Comparison of ENCODE assay signal across 20 cellular contexts in the genomic region with DNA sequence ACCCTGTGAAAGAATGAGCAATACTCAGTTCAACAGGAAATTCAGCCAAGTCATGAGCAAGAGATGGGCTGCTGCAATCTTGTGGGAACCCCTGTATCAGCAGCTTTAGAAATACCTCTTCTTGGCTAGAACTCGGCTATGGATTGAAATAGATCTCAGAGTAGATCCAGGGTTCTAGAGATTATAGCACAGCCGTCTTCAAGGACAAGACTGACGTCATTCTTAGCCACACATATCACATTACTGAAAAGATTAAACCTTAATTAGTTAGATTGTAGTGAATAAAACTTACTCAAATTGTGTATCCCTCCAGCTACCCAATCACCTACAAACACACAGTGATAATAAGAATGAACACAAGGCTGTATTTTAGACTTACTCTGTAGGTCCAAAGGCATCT.
DNase-seq lines count a peak whose midpoint lies in the region; ATAC-seq and TF ChIP-seq lines count a peak whose summit lies in the region.
"Had no signal": no experiment of that assay in that cellular context is flagged by ENCODE, and none has a peak within 500 bp of the region (broad histone marks: within the 10 kb centered on the region; RNA-seq: fewer than 3 reads in every experiment).

No MANE protein-coding gene starts in this region.

- no peak for ATAC-seq in GM23338
- ATAC-seq: K562 had no signal

- H3K4me1 ChIP-seq in GM23338 (ENCODE audit: insufficient read depth) = no peaks in the 10 kb centered on the region
- H3K4me1 ChIP-seq in testis = no peaks in the 10 kb centered on the region
- H3K4me1 ChIP-seq: BE2C had no signal

- no peaks in the 10 kb centered on the region; the same call in 2 of the 3 replicates for H3K36me3 Mint-ChIP-seq in GM23338 (ENCODE audit: low read depth)
- H3K36me3 Mint-ChIP-seq: CD4-positive, CD25-positive, alpha-beta regulatory T cell; CD8-positive, alpha-beta memory T cell had no signal

- 45 to 48% methylated on average over 3 of the region's 3 CpGs for WGBS in testis, 2 donors

- 0 out of 2 replicates have a peak overlapping the region, but pooled peaks have one; percentile 28 for H2AFZ ChIP-seq in GM23338

- H3K4me3 ChIP-seq in GM23338 (no peak overlapping the region), epithelial cell of esophagus (ENCODE audit: low read length) (no peak overlapping the region), testis (no peak overlapping the region)
- H3K4me3 ChIP-seq: K562 had no signal

- H3K27me3 ChIP-seq in GM23338 (ENCODE audit: insufficient read depth) (no peaks in the 10 kb centered on the region), testis (no peaks in the 10 kb centered on the region)
- H3K27me3 ChIP-seq: BE2C had no signal

- H4K20me1 ChIP-seq in GM23338 (replicated peaks; ENCODE audit: insufficient read depth) = no peaks in the 10 kb centered on the region

- H3K9me3 Mint-ChIP-seq in GM23338 = no peaks in the 10 kb centered on the region
- H3K9me3 Mint-ChIP-seq: HFFc6 had no signal

- no peak overlapping the region for H3K27ac ChIP-seq in GM23338 (ENCODE audit: low read depth)
- peak overlapping the region; percentile 59 to 70 for H3K27ac ChIP-seq in testis

- no peaks in the 10 kb centered on the region for H3F3A ChIP-seq in GM23338 (replicated peaks; ENCODE audit: low read depth)

- no peak overlapping the region for H3K27ac Mint-ChIP-seq in GM23338
- H3K27ac Mint-ChIP-seq: CD4-positive, CD25-positive, alpha-beta regulatory T cell; CD8-positive, alpha-beta memory T cell; HFFc6 had no signal

- no peak for TF ChIP-seq POLR2A in testis (IDR thresholded peaks at IDR 0.05)

- H3K4me1 Mint-ChIP-seq in GM23338 = peaks cover 5% of the 10 kb centered on the region
- H3K4me1 Mint-ChIP-seq: CD8-positive, alpha-beta memory T cell had no signal

- no peaks in the 10 kb centered on the region for H3K79me2 ChIP-seq in GM23338 (replicated peaks; ENCODE audit: insufficient read depth)

- peaks cover 7% of the 10 kb centered on the region; the same call in 1 of the 2 replicates for H3K9me2 ChIP-seq in GM23338 (ENCODE audit: insufficient read depth)

- H3K36me3 ChIP-seq in GM23338 (ENCODE audit: insufficient read depth) (no peaks in the 10 kb centered on the region), testis (ENCODE audit: low read depth, missing control alignments) (no peaks in the 10 kb centered on the region)
- H3K36me3 ChIP-seq: BE2C had no signal

- DNase-seq in GM23338 (ENCODE audit: low spot score) = no peak
- DNase-seq in HT1080 (ENCODE audit: low read depth) = peak; percentile 24
- DNase-seq in epithelial cell of esophagus (ENCODE audit: low read depth) = peak; percentile 11
- no peak for DNase-seq in testis
- DNase-seq in activated CD8-positive, alpha-beta memory T cell treated with anti-CD3 and anti-CD28 coated beads for 24 hours = no peak
- DNase-seq in GM10266 (ENCODE audit: extremely low spot score) = no peak
- no peak for DNase-seq in posterior vena cava (ENCODE audit: low spot score)
- DNase-seq: ACHN; BE2C; C1 segment of cervical spinal cord; CD4-positive, CD25-positive, alpha-beta regulatory T cell; CD8-positive, alpha-beta memory T cell; COR-L47; DMS 273 treated with DMSO at 0.1 percent for 48 hours; DMS53; DND-41; EL; HCEC 1CT; HFFc6 had no signal

- H3K27me3 Mint-ChIP-seq in GM23338 (ENCODE audit: insufficient read depth, low read depth, poor library complexity) = peaks cover 1% of the 10 kb centered on the region
- H3K27me3 Mint-ChIP-seq: CD4-positive, CD25-positive, alpha-beta regulatory T cell had no signal

- TF ChIP-seq CTCF in GM23338 (conservative IDR thresholded peaks at IDR 0.05; ENCODE audit: low read depth in 2 of 2) (no peak), epithelial cell of esophagus (IDR thresholded peaks at IDR 0.05; ENCODE audit: insufficient read depth, low read depth, low read length, missing control alignments) (no peak), testis (IDR thresholded peaks at IDR 0.05) (no peak), GM10266 (IDR thresholded peaks at IDR 0.05; ENCODE audit: control insufficient read depth, insufficient read depth, low read depth, missing control alignments) (no peak)

- intact Hi-C loops in testis (cut with DNase I; ENCODE audit: low total_unique reads) (no loop called here), posterior vena cava (cut with DNase I) (no loop called here)

- H3K9me3 ChIP-seq in testis = no peaks in the 10 kb centered on the region
- H3K9me3 ChIP-seq: BE2C had no signal

- H3K4me2 ChIP-seq in GM23338 = no peak overlapping the region

- H3K4me3 Mint-ChIP-seq in GM23338 = no peak overlapping the region
- H3K4me3 Mint-ChIP-seq: CD4-positive, CD25-positive, alpha-beta regulatory T cell; CD8-positive, alpha-beta memory T cell; HFFc6 had no signal

TF ChIP-seq in GM23338, 12 proteins besides CTCF, POLR2A, EP300 and RAD21:
- no peak for TF ChIP-seq EZH2 (IDR thresholded peaks at IDR 0.05; ENCODE audit: low read depth, unreplicated experiment)
- TF ChIP-seq STAT1 (IDR thresholded peaks at IDR 0.05; ENCODE audit: unreplicated experiment) = no peak
- TF ChIP-seq, protein P1, sequence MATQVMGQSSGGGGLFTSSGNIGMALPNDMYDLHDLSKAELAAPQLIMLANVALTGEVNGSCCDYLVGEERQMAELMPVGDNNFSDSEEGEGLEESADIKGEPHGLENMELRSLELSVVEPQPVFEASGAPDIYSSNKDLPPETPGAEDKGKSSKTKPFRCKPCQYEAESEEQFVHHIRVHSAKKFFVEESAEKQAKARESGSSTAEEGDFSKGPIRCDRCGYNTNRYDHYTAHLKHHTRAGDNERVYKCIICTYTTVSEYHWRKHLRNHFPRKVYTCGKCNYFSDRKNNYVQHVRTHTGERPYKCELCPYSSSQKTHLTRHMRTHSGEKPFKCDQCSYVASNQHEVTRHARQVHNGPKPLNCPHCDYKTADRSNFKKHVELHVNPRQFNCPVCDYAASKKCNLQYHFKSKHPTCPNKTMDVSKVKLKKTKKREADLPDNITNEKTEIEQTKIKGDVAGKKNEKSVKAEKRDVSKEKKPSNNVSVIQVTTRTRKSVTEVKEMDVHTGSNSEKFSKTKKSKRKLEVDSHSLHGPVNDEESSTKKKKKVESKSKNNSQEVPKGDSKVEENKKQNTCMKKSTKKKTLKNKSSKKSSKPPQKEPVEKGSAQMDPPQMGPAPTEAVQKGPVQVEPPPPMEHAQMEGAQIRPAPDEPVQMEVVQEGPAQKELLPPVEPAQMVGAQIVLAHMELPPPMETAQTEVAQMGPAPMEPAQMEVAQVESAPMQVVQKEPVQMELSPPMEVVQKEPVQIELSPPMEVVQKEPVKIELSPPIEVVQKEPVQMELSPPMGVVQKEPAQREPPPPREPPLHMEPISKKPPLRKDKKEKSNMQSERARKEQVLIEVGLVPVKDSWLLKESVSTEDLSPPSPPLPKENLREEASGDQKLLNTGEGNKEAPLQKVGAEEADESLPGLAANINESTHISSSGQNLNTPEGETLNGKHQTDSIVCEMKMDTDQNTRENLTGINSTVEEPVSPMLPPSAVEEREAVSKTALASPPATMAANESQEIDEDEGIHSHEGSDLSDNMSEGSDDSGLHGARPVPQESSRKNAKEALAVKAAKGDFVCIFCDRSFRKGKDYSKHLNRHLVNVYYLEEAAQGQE (IDR thresholded peaks at IDR 0.05; ENCODE audit: unreplicated experiment) = no peak
- no peak for TF ChIP-seq POLR2AphosphoS5 (IDR thresholded peaks at IDR 0.05; ENCODE audit: low read depth)

Comparison
In these comparisons a context has a peak if more than half of its experiments do, and no peak if none do; other contexts are left out.
1. DNase-seq: peak in HT1080 (single experiment) and epithelial cell of esophagus (single experiment); none in GM23338 (single experiment), testis (single experiment), activated CD8-positive, alpha-beta memory T cell treated with anti-CD3 and anti-CD28 coated beads for 24 hours (single experiment), GM10266 (single experiment) and posterior vena cava (single experiment).